25 cellular contexts compared by ENCODE assay signal in genomic region chr6:11706186-11706585, GRCh38.
"Had no signal": no experiment of that assay in that cellular context is flagged by ENCODE, and none has a peak within 500 bp of the region (broad histone marks: within the 10 kb centered on the region; RNA-seq: fewer than 3 reads in every experiment).

No MANE protein-coding gene starts in this region.

- DNase-seq: activated CD4-positive, alpha-beta memory T cell treated with anti-CD3 and anti-CD28 coated beads, Interleukin-2, amount 10 ng/mL, durations not matched to agents 7 days and 5 days; activated CD4-positive, alpha-beta T cell treated with anti-CD3 and anti-CD28 coated beads, Interleukin-2, amount 50 U/mL, for 1 hour; activated CD4-positive, CD25-positive, alpha-beta regulatory T cell; activated gamma-delta T cell; activated naive CD4-positive, alpha-beta T cell treated with anti-CD3 and anti-CD28 coated beads for 36 hours; activated naive CD8-positive, alpha-beta T cell treated with anti-CD3 and anti-CD28 coated beads for 36 hours; activated T-cell treated with anti-CD3 and anti-CD28 coated beads for 4 hours; activated T-cell treated with anti-CD3 and anti-CD28 coated beads, Interleukin-2, amount 50 U/mL, for 48 hours; adrenal gland; anterior cingulate cortex; Kasumi-1; KBM-7; NCI-H1092; NCI-H1417; NCI-H1930; NCI-H2171; NCI-H2227 treated with DMSO at 0.1 percent for 48 hours; NCI-H526 treated with DMSO at 0.1 percent for 48 hours; NCI-H82; PC-9; SK-N-SH; T-helper 1 cell had no signal

- H3K4me1 ChIP-seq: adrenal gland, breast epithelium had no signal

- H3K9me3 Mint-ChIP-seq: activated CD4-positive, alpha-beta memory T cell treated with anti-CD3 and anti-CD28 coated beads, Interleukin-2, amount 10 ng/mL, durations not matched to agents 7 days and 5 days; activated T-helper 17 cell treated with anti-CD3 and anti-CD28 coated beads, Interleukin-2, amount 50 U/mL, for 72 hours had no signal

- H3K36me3 ChIP-seq: adrenal gland, breast epithelium had no signal

- H3K27me3 ChIP-seq: adrenal gland, breast epithelium had no signal

- H3K27ac Mint-ChIP-seq: activated CD4-positive, alpha-beta memory T cell treated with anti-CD3 and anti-CD28 coated beads, Interleukin-2, amount 10 ng/mL, durations not matched to agents 7 days and 5 days; activated naive CD4-positive, alpha-beta T cell treated with anti-CD3 and anti-CD28 coated beads for 36 hours; activated naive CD8-positive, alpha-beta T cell treated with anti-CD3 and anti-CD28 coated beads for 36 hours had no signal

- H3K4me3 Mint-ChIP-seq: activated CD4-positive, alpha-beta memory T cell treated with anti-CD3 and anti-CD28 coated beads, Interleukin-2, amount 10 ng/mL, durations not matched to agents 7 days and 5 days; activated naive CD4-positive, alpha-beta T cell treated with anti-CD3 and anti-CD28 coated beads for 36 hours; activated naive CD8-positive, alpha-beta T cell treated with anti-CD3 and anti-CD28 coated beads for 36 hours had no signal

- H3K4me3 ChIP-seq: adrenal gland, breast epithelium, PC-9 had no signal

- ATAC-seq: activated T-helper 17 cell treated with anti-CD3 and anti-CD28 coated beads, Interleukin-2, amount 50 U/mL, for 72 hours had no signal

- H3K9me3 ChIP-seq: adrenal gland, breast epithelium, SK-N-SH had no signal

- H3K27ac ChIP-seq: adrenal gland, breast epithelium, PC-9, VCaP had no signal

- H3K27me3 Mint-ChIP-seq: activated CD4-positive, alpha-beta memory T cell treated with anti-CD3 and anti-CD28 coated beads, Interleukin-2, amount 10 ng/mL, durations not matched to agents 7 days and 5 days; activated naive CD8-positive, alpha-beta T cell treated with anti-CD3 and anti-CD28 coated beads for 36 hours; activated T-helper 17 cell treated with anti-CD3 and anti-CD28 coated beads, Interleukin-2, amount 50 U/mL, for 72 hours had no signal
